In genomic region chr12:102080842-102081241, GRCh38 we compare ENCODE assay signal across 32 cellular contexts.
"Had no signal": no experiment of that assay in that cellular context is flagged by ENCODE, and none has a peak within 500 bp of the region (broad histone marks: within the 10 kb centered on the region; RNA-seq: fewer than 3 reads in every experiment).

No MANE protein-coding gene starts in this region.

- DNase-seq: activated B cell treated with CpG ODN at 0.5 μM for 24 hours; activated CD4-positive, alpha-beta memory T cell treated with anti-CD3 and anti-CD28 coated beads for 36 hours; activated CD4-positive, alpha-beta T cell treated with anti-CD3 and anti-CD28 coated beads for 4 hours; activated CD4-positive, alpha-beta T cell treated with anti-CD3 and anti-CD28 coated beads, Interleukin-2, amount 10 ng/mL, durations not matched to agents 24 days and 14 days; activated CD4-positive, alpha-beta T cell treated with anti-CD3 and anti-CD28 coated beads, Interleukin-2, amount 50 U/mL, for 1 hour; activated CD4-positive, alpha-beta T cell treated with anti-CD3 and anti-CD28 coated beads, Interleukin-2, amount 50 U/mL, for 4 hours; activated CD4-positive, CD25-positive, alpha-beta regulatory T cell treated with anti-CD3 and anti-CD28 coated beads, Interleukin-2, amount 50 U/mL, for 72 hours; activated CD8-positive, alpha-beta memory T cell treated with anti-CD3 and anti-CD28 coated beads, Interleukin-2, amount 50 U/mL, for 4 hours; activated CD8-positive, alpha-beta T cell treated with anti-CD3 and anti-CD28 coated beads for 36 hours; activated effector memory CD4-positive, alpha-beta T cell treated with anti-CD3 and anti-CD28 coated beads, Interleukin-2, amount 50 U/mL, for 16 hours; activated gamma-delta T cell treated with Interleukin-2 at 50 U/mL for 16 hours; activated naive CD4-positive, alpha-beta T cell; activated naive CD4-positive, alpha-beta T cell treated with anti-CD3 and anti-CD28 coated beads for 36 hours; activated naive CD4-positive, alpha-beta T cell treated with anti-CD3 and anti-CD28 coated beads, Interleukin-2, amount 50 U/mL, for 16 hours; activated T-cell treated with anti-CD3 and anti-CD28 coated beads, Interleukin-2, amount 50 U/mL, for 4 hours; activated T-cell treated with anti-CD3 and anti-CD28 coated beads, Interleukin-2, amount 50 U/mL, for 72 hours; adrenal gland; amniotic stem cell; aorta; body of pancreas; brain microvascular endothelial cell; central memory CD4-positive, alpha-beta T cell; T-helper 1 cell; T-helper 2 cell; T-helper 9 cell had no signal

- H3K4me3 ChIP-seq: adrenal gland, body of pancreas, breast epithelium had no signal

- H3K27ac ChIP-seq: adrenal gland, body of pancreas, brain microvascular endothelial cell, breast epithelium, VCaP had no signal

- H3K4me1 Mint-ChIP-seq: activated B cell treated with CpG ODN at 0.5 μM for 24 hours; activated T-helper 17 cell treated with anti-CD3 and anti-CD28 coated beads, Interleukin-2, amount 50 U/mL, for 72 hours had no signal

- H3K4me1 ChIP-seq: adrenal gland, body of pancreas, breast epithelium had no signal

- H3K27me3 Mint-ChIP-seq: activated B cell treated with CpG ODN at 0.5 μM for 24 hours; activated CD4-positive, alpha-beta memory T cell treated with anti-CD3 and anti-CD28 coated beads for 36 hours; activated CD4-positive, alpha-beta T cell treated with anti-CD3 and anti-CD28 coated beads, Interleukin-2, amount 10 ng/mL, durations not matched to agents 24 days and 14 days; activated CD8-positive, alpha-beta T cell treated with anti-CD3 and anti-CD28 coated beads for 36 hours; activated T-helper 17 cell treated with anti-CD3 and anti-CD28 coated beads, Interleukin-2, amount 50 U/mL, for 72 hours had no signal

- H3K9me3 Mint-ChIP-seq: activated B cell treated with CpG ODN at 0.5 μM for 24 hours; activated CD4-positive, alpha-beta memory T cell treated with anti-CD3 and anti-CD28 coated beads for 36 hours; activated CD4-positive, alpha-beta T cell treated with anti-CD3 and anti-CD28 coated beads, Interleukin-2, amount 10 ng/mL, durations not matched to agents 24 days and 14 days; activated CD8-positive, alpha-beta T cell treated with anti-CD3 and anti-CD28 coated beads for 36 hours; activated naive CD4-positive, alpha-beta T cell treated with anti-CD3 and anti-CD28 coated beads for 36 hours; activated naive CD4-positive, alpha-beta T cell treated with anti-CD3 and anti-CD28 coated beads, Interleukin-2, amount 50 U/mL, for 72 hours; activated T-cell treated with anti-CD3 and anti-CD28 coated beads, Interleukin-2, amount 50 U/mL, for 4 hours; activated T-cell treated with anti-CD3 and anti-CD28 coated beads, Interleukin-2, amount 50 U/mL, for 72 hours; activated T-helper 1 cell treated with anti-CD3 and anti-CD28 coated beads, Interleukin-12 subunit alpha, Interleukin-12 subunit beta, Interleukin-2, Interleukin-4 antibody, amounts not matched to agents 30 ng/mL and 10 ng/mL and 1 ng/mL, durations not matched to agents 14 hours and 24 hours and 36 hours; activated T-helper 17 cell treated with anti-CD3 and anti-CD28 coated beads, Interleukin-2, amount 50 U/mL, for 72 hours; T-helper 1 cell treated with Interleukin-12 subunit alpha and Interleukin-12 subunit beta and Interleukin-4 antibody, amounts not matched to agents 30 μg/mL and 1 μg/mL, for 36 hours; T-helper 2 cell treated with Interferon-gamma antibody and Interleukin-4, amounts not matched to agents 5 μg/mL and 100 μg/mL, for 36 hours had no signal

- H3K27ac Mint-ChIP-seq: activated B cell treated with CpG ODN at 0.5 μM for 24 hours; activated CD4-positive, alpha-beta memory T cell treated with anti-CD3 and anti-CD28 coated beads for 36 hours; activated CD4-positive, alpha-beta T cell treated with anti-CD3 and anti-CD28 coated beads, Interleukin-2, amount 10 ng/mL, durations not matched to agents 24 days and 14 days; activated CD8-positive, alpha-beta T cell treated with anti-CD3 and anti-CD28 coated beads for 36 hours; activated naive CD4-positive, alpha-beta T cell treated with anti-CD3 and anti-CD28 coated beads for 36 hours; activated T-cell treated with anti-CD3 and anti-CD28 coated beads, Interleukin-2, amount 50 U/mL, for 72 hours; activated T-helper 1 cell treated with anti-CD3 and anti-CD28 coated beads, Interleukin-12 subunit alpha, Interleukin-12 subunit beta, Interleukin-2, Interleukin-4 antibody, amounts not matched to agents 30 ng/mL and 10 ng/mL and 1 ng/mL, durations not matched to agents 14 hours and 24 hours and 36 hours; activated T-helper 17 cell treated with anti-CD3 and anti-CD28 coated beads, Interleukin-2, amount 50 U/mL, for 72 hours; T-helper 1 cell treated with Interleukin-12 subunit alpha and Interleukin-12 subunit beta and Interleukin-4 antibody, amounts not matched to agents 30 μg/mL and 1 μg/mL, for 36 hours; T-helper 2 cell treated with Interferon-gamma antibody and Interleukin-4, amounts not matched to agents 5 μg/mL and 100 μg/mL, for 36 hours had no signal

- H3K9me3 ChIP-seq: adrenal gland, body of pancreas, breast epithelium had no signal

- H3K4me3 Mint-ChIP-seq: activated B cell treated with CpG ODN at 0.5 μM for 24 hours; activated CD4-positive, alpha-beta memory T cell treated with anti-CD3 and anti-CD28 coated beads for 36 hours; activated CD4-positive, alpha-beta T cell treated with anti-CD3 and anti-CD28 coated beads, Interleukin-2, amount 10 ng/mL, durations not matched to agents 24 days and 14 days; activated CD8-positive, alpha-beta T cell treated with anti-CD3 and anti-CD28 coated beads for 36 hours; activated naive CD4-positive, alpha-beta T cell treated with anti-CD3 and anti-CD28 coated beads for 36 hours; activated T-cell treated with anti-CD3 and anti-CD28 coated beads, Interleukin-2, amount 50 U/mL, for 4 hours; activated T-cell treated with anti-CD3 and anti-CD28 coated beads, Interleukin-2, amount 50 U/mL, for 72 hours; activated T-helper 1 cell treated with anti-CD3 and anti-CD28 coated beads, Interleukin-12 subunit alpha, Interleukin-12 subunit beta, Interleukin-2, Interleukin-4 antibody, amounts not matched to agents 30 ng/mL and 10 ng/mL and 1 ng/mL, durations not matched to agents 14 hours and 24 hours and 36 hours; activated T-helper 17 cell treated with anti-CD3 and anti-CD28 coated beads, Interleukin-2, amount 50 U/mL, for 72 hours; T-helper 1 cell treated with Interleukin-12 subunit alpha and Interleukin-12 subunit beta and Interleukin-4 antibody, amounts not matched to agents 30 μg/mL and 1 μg/mL, for 36 hours; T-helper 2 cell treated with Interferon-gamma antibody and Interleukin-4, amounts not matched to agents 5 μg/mL and 100 μg/mL, for 36 hours had no signal

- H3K27me3 ChIP-seq: adrenal gland, body of pancreas, brain microvascular endothelial cell, breast epithelium had no signal

- ATAC-seq: activated CD8-positive, alpha-beta T cell treated with anti-CD3 and anti-CD28 coated beads for 36 hours; activated naive CD4-positive, alpha-beta T cell treated with anti-CD3 and anti-CD28 coated beads, Interleukin-2, amount 50 U/mL, for 72 hours; activated T-cell treated with anti-CD3 and anti-CD28 coated beads, Interleukin-2, amount 50 U/mL, for 4 hours; activated T-cell treated with anti-CD3 and anti-CD28 coated beads, Interleukin-2, amount 50 U/mL, for 72 hours; activated T-helper 17 cell treated with anti-CD3 and anti-CD28 coated beads, Interleukin-2, amount 50 U/mL, for 72 hours; body of pancreas had no signal
